13 cellular contexts compared by ENCODE assay signal in genomic region chr20:42792052-42792451, GRCh38.
A peak's percentile ranks its signal among the peaks of the same experiment; 100 is the strongest.
DNase-seq lines count a peak whose midpoint lies in the region.
"Had no signal": no experiment of that assay in that cellular context is flagged by ENCODE, and none has a peak within 500 bp of the region (broad histone marks: within the 10 kb centered on the region; RNA-seq: fewer than 3 reads in every experiment).

No MANE protein-coding gene starts in this region.

- in situ Hi-C loops in SK-MEL-5 (cut with HindIII; ENCODE audit: low pct_unique_long_range_greater_than_20kb, low sequenced_read_pairs), result no loop called here
- in situ Hi-C loops in ACHN (cut with HindIII; ENCODE audit: low pct_ligation_motif_present, low pct_unique_long_range_greater_than_20kb, low sequenced_read_pairs), result no loop called here

- DNase-seq in SK-MEL-5 (ENCODE audit: low read depth, low spot score), result peak; percentile 27
- peak; percentile 55 for DNase-seq in inferior parietal cortex (ENCODE audit: extremely low spot score)
- DNase-seq in middle frontal gyrus (ENCODE audit: extremely low spot score, low spot score), result peak; percentile 22
- peak; percentile 83 for DNase-seq in superior temporal gyrus (ENCODE audit: extremely low spot score)
- no peak for DNase-seq in ACHN
- DNase-seq in Kasumi-1 (lab: John Stamatoyannopoulos, UW), result no peak
- no peak for DNase-seq in A172 (ENCODE audit: low spot score)
- DNase-seq: 8988T; BE2C; CD4-positive, alpha-beta memory T cell; DMS153; DMS79 treated with DMSO at 0.1 percent for 48 hours; EL had no signal

Comparison
In these comparisons a context has a peak if more than half of its experiments do, and no peak if none do; other contexts are left out.
1. DNase-seq: peak in SK-MEL-5 (single experiment), inferior parietal cortex (single experiment), middle frontal gyrus (single experiment) and superior temporal gyrus (single experiment); none in ACHN (single experiment), Kasumi-1 (0 of 2) and A172 (single experiment).